8 cellular contexts compared by ENCODE assay signal in the genomic region with DNA sequence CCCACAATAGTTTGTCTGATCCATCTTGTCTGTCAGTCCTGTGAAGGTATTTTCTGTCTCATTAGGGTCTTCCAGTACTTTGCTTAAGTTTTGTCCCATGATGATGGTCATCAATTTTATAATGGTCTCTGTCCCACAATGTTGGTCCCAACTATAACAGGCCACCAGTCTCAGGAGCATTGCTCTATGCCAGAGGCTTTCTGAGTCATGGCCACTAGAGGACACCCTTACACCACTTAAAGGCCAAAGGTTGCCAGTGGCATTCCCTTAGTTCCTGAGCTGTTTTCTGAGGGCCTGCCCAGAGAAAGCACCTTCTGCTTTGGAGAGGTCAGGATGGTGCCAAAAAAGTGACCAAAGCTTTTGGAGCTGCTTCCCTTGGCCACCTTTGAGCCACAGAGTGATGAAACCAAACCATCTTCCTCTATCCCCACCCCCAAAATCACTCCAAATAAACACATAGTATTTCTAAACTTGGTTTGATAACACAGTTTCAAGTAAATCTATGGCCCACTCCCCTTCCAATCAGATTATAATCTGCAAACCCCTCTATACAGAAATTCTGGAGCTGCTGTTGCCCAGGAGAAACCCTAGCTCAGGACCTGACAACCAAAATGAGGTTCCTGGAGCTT. TPM values are rescaled to one million over a fixed set of nuclear protein-coding genes. Genes with fewer than 3 reads are reported as not detected.
DNase-seq lines count a peak whose midpoint lies in the region; ATAC-seq, FAIRE-seq and TF ChIP-seq lines count a peak whose summit lies in the region.

No MANE protein-coding gene starts in this region.

- no peak for TF ChIP-seq EP300 in A549 (IDR thresholded peaks at IDR 0.05)

- H3K9me3 Mint-ChIP-seq in stimulated activated naive CD8-positive, alpha-beta T cell treated with anti-CD3 and anti-CD28 coated beads, Interleukin-15, amount 100 ng/mL, for 72 hours, result no peaks in the 10 kb centered on the region

- no peak overlapping the region for H3K27ac ChIP-seq in A549
- no peak overlapping the region for H3K27ac ChIP-seq in dorsolateral prefrontal cortex
- H3K27ac ChIP-seq in lower lobe of right lung, result no peak overlapping the region

- no peak overlapping the region for H3K4me3 Mint-ChIP-seq in stimulated activated naive CD8-positive, alpha-beta T cell treated with anti-CD3 and anti-CD28 coated beads, Interleukin-15, amount 100 ng/mL, for 72 hours

- TF ChIP-seq RAD21 in A549 (conservative IDR thresholded peaks at IDR 0.05 in 1 of 2, IDR thresholded peaks at IDR 0.05 in 1 of 2), result peak; percentile 92 to 96

- no peaks in the 10 kb centered on the region for H3K4me1 Mint-ChIP-seq in stimulated activated naive CD8-positive, alpha-beta T cell treated with anti-CD3 and anti-CD28 coated beads, Interleukin-15, amount 100 ng/mL, for 72 hours

- no peak overlapping the region for H3K4me2 ChIP-seq in A549

- no peaks in the 10 kb centered on the region for H3K36me3 ChIP-seq in lower lobe of right lung

- TF ChIP-seq CTCF in A549 (IDR thresholded peaks at IDR 0.05), result peak; percentile 92
- TF ChIP-seq CTCF in GM12873 (IDR thresholded peaks at IDR 0.05; ENCODE audit: insufficient read depth, low read depth, low read length, missing control alignments), result peak; percentile 95
- peak; percentile 89 for TF ChIP-seq CTCF in WI38 (IDR thresholded peaks at IDR 0.05; ENCODE audit: low read depth, low read length)
- peak; percentile 30 to 94 (median 79) for TF ChIP-seq CTCF in dorsolateral prefrontal cortex (IDR thresholded peaks at IDR 0.05 in 54 of 56, conservative IDR thresholded peaks at IDR 0.05 in 2 of 56; ENCODE audit: low read depth in 1 of 56, partially characterized antibody in 56 of 56)
- peak; percentile 76 for TF ChIP-seq CTCF in lower lobe of right lung (IDR thresholded peaks at IDR 0.05)

- H3K27me3 ChIP-seq in dorsolateral prefrontal cortex (no peaks in the 10 kb centered on the region), lower lobe of right lung (ENCODE audit: low read depth) (no peaks in the 10 kb centered on the region)

- no peak for TF ChIP-seq POLR2A in A549 (IDR thresholded peaks at IDR 0.05; ENCODE audit: low read length)

- intact Hi-C loops in dorsolateral prefrontal cortex (cut with DNase I) (loop anchor here (1.0 to 5.0 kb wide), 4 partner anchors 27 to 96 kb away; no protein-coding TSS in a partner anchor), lower lobe of right lung (cut with DNase I) (no loop called here)

- H3K27ac Mint-ChIP-seq in stimulated activated naive CD8-positive, alpha-beta T cell treated with anti-CD3 and anti-CD28 coated beads, Interleukin-15, amount 100 ng/mL, for 72 hours, result no peak overlapping the region

- ATAC-seq in A549 (peak; percentile 91 to 97), HG02870 (IDR thresholded peaks at IDR 0.05; ENCODE audit: unreplicated experiment) (peak; percentile 77), lower lobe of right lung (peak; percentile 79 to 84)
- peak; percentile 76 for ATAC-seq in stimulated activated naive CD8-positive, alpha-beta T cell treated with anti-CD3 and anti-CD28 coated beads, Interleukin-15, amount 100 ng/mL, for 72 hours

- no peaks in the 10 kb centered on the region for H3K4me1 ChIP-seq in A549
- no peaks in the 10 kb centered on the region for H3K4me1 ChIP-seq in lower lobe of right lung

- POLR2A ChIA-PET in A549 (lab: Yijun Ruan, JAX), result interaction anchor here (1.4 kb wide), 1 partner anchor 93 kb away, joined by 5 read pairs; no protein-coding TSS in a partner anchor

- CTCF ChIA-PET in A549 (lab: Yijun Ruan, JAX), result interaction anchor here (0.6 to 15.1 kb wide), 41 partner anchors 8 to 1030 kb away, joined by 3 to 626 read pairs (median 5); partner anchors contain the start of genes EIF3F and LMO1

- H3K9me3 ChIP-seq in A549 (no peaks in the 10 kb centered on the region), lower lobe of right lung (no peaks in the 10 kb centered on the region)

- FAIRE-seq in A549 (lab: Jason Lieb, UNC), result peak; percentile 89

- no peaks in the 10 kb centered on the region for H3K27me3 Mint-ChIP-seq in stimulated activated naive CD8-positive, alpha-beta T cell treated with anti-CD3 and anti-CD28 coated beads, Interleukin-15, amount 100 ng/mL, for 72 hours

- H3K4me3 ChIP-seq in A549, result no peak overlapping the region
- H3K4me3 ChIP-seq in WI38 (ENCODE audit: low read depth, low read length), result no peak overlapping the region
- no peak overlapping the region for H3K4me3 ChIP-seq in dorsolateral prefrontal cortex
- H3K4me3 ChIP-seq in lower lobe of right lung, result no peak overlapping the region

- DNase-seq in A549 (ENCODE audit: low read depth in 1 of 2, low spot score in 1 of 2) (peak; percentile 66 to 71), NCI-H187 treated with DMSO at 0.1 percent for 48 hours (lab: John Stamatoyannopoulos, UW) (peak; percentile 26), dorsolateral prefrontal cortex (peak in 8 of 10 donors; percentile 30 to 73 (median 54)), lower lobe of right lung (no peak)
- peak; percentile 17 to 39 for DNase-seq in stimulated activated naive CD8-positive, alpha-beta T cell treated with anti-CD3 and anti-CD28 coated beads, Interleukin-15, amount 100 ng/mL, for 72 hours

TF ChIP-seq in A549, 52 proteins besides CTCF, POLR2A, EP300 and RAD21:
- TF ChIP-seq POLR2AphosphoS2 (conservative IDR thresholded peaks at IDR 0.05; ENCODE audit: low read length), result no peak
- no peak for TF ChIP-seq CBX8 (IDR thresholded peaks at IDR 0.05)
- peak; percentile 85 for TF ChIP-seq SMC3 (IDR thresholded peaks at IDR 0.05)
TF ChIP-seq in A549: peak in this region for 1.

RNA-seq across cellular contexts. Expression of gene EIF3F, which starts 19.3 kb away (rescaled TPM):
- polyA plus RNA-seq in A549 (2011; rRNA removed), result 119 and 191 TPM in 2 replicates
- 241 and 404 TPM in 2 replicates for polyA plus RNA-seq in A549 (2012; cell fraction: cytosol; rRNA removed)
- 467 and 1,021 TPM in 2 replicates for polyA plus RNA-seq in A549 (2012; cell fraction: nucleus; rRNA removed)
- polyA plus RNA-seq in A549 (2017; fragmentation: RNase III; extraction: RNeasy Plus Mini Kit Qiagen cat#74134 plus additional on column Dnase treatment), result 274 to 293 TPM (median 278 TPM) in 3 replicates
- 283 and 286 TPM in 2 replicates for polyA minus RNA-seq in A549 (2011; rRNA and poly(A)+ RNA removed)
- 100 to 1,000 TPM in 97 of 120 experiments, 10 to 100 TPM in 23; 85.3 to 147 (median 108) TPM for total RNA-seq in dorsolateral prefrontal cortex
- total RNA-seq in lower lobe of right lung, result 201 TPM

RNA-seq across cellular contexts. Expression of gene NLRP10, which starts 41.2 kb away (rescaled TPM):
- polyA plus RNA-seq in A549 (2011; rRNA removed) (not detected in 2 replicates), A549 (2017; fragmentation: RNase III; extraction: RNeasy Plus Mini Kit Qiagen cat#74134 plus additional on column Dnase treatment) (not detected in 3 replicates)
- polyA plus RNA-seq in A549 (2012; cell fraction: cytosol; rRNA removed), result not detected in 2 replicates
- not detected in 2 replicates for polyA plus RNA-seq in A549 (2012; cell fraction: nucleus; rRNA removed)
- not detected in 2 replicates for polyA minus RNA-seq in A549 (2011; rRNA and poly(A)+ RNA removed)
- total RNA-seq in dorsolateral prefrontal cortex (under 1 TPM in 2 of 120 experiments, not detected in 118; 0.20 to 0.24 TPM), lower lobe of right lung (not detected)
